In genomic region chr2:236685361-236685760, GRCh38 we compare ENCODE assay signal across 21 cellular contexts.
DNase-seq lines count a peak whose midpoint lies in the region; ATAC-seq and TF ChIP-seq lines count a peak whose summit lies in the region.
"Had no signal": no experiment of that assay in that cellular context is flagged by ENCODE, and none has a peak within 500 bp of the region (broad histone marks: within the 10 kb centered on the region; RNA-seq: fewer than 3 reads in every experiment).

No MANE protein-coding gene starts in this region.

- H3F3A ChIP-seq in neural progenitor cell (ENCODE audit: low read depth) = no peaks in the 10 kb centered on the region

- H3K4me2 ChIP-seq in neural progenitor cell (no peak overlapping the region), trophoblast cell (ENCODE audit: low read length) (no peak overlapping the region)
- H3K4me2 ChIP-seq: A549 had no signal

- H3K4me3 ChIP-seq in neural progenitor cell = no peak overlapping the region
- no peak overlapping the region for H3K4me3 ChIP-seq in trophoblast cell (ENCODE audit: low read depth, low read length)
- H3K4me3 ChIP-seq: A549; BLaER1 treated with 17β-estradiol and CSF1 and Interleukin-3, amounts not matched to agents 10 nM and 100 nM; GM23248 had no signal

- peaks cover 8% of the 10 kb centered on the region for H3K27me3 Mint-ChIP-seq in neural progenitor cell (ENCODE audit: insufficient read depth, low read depth)

- H3K18ac ChIP-seq in trophoblast cell (ENCODE audit: low read length) = no peak overlapping the region

- no peak for TF ChIP-seq CTCF in neural progenitor cell (IDR thresholded peaks at IDR 0.05)

- no peak overlapping the region for H3K4me3 Mint-ChIP-seq in neural progenitor cell
- H3K4me3 Mint-ChIP-seq: CD4-positive, alpha-beta T cell had no signal

- no peaks in the 10 kb centered on the region for H3K9me3 Mint-ChIP-seq in neural progenitor cell
- H3K9me3 Mint-ChIP-seq: CD14-positive monocyte; CD4-positive, alpha-beta T cell had no signal

- H4K20me1 ChIP-seq in neural progenitor cell (ENCODE audit: low read depth) = no peaks in the 10 kb centered on the region
- H4K20me1 ChIP-seq: BLaER1 treated with 17β-estradiol and CSF1 and Interleukin-3, amounts not matched to agents 10 nM and 100 nM had no signal

- peak overlapping the region; percentile 15 for H3K27ac Mint-ChIP-seq in neural progenitor cell
- H3K27ac Mint-ChIP-seq: CD4-positive, alpha-beta T cell had no signal

- H2BK120ac ChIP-seq in trophoblast cell (ENCODE audit: insufficient read depth, low read length, poor library complexity) = peak overlapping the region; percentile 79

- H2AK5ac ChIP-seq in trophoblast cell (ENCODE audit: low read length) = peak overlapping the region; percentile 84

- H3K27ac ChIP-seq in neural progenitor cell (no peak overlapping the region), trophoblast cell (ENCODE audit: low read depth, low read length) (no peak overlapping the region)
- H3K27ac ChIP-seq: A549; BLaER1 treated with 17β-estradiol and CSF1 and Interleukin-3, amounts not matched to agents 10 nM and 100 nM; GM23248 had no signal

- H3K4me1 Mint-ChIP-seq in neural progenitor cell = peaks cover 56% of the 10 kb centered on the region

- H3K4me1 ChIP-seq in neural progenitor cell (peaks cover 25% of the 10 kb centered on the region), trophoblast cell (ENCODE audit: control insufficient read depth in 1 of 2, insufficient read depth in 2 of 2, low read length in 2 of 2) (peaks cover 6 to 10% of the 10 kb centered on the region in 2 experiments)
- H3K4me1 ChIP-seq: BE2C had no signal

- H3K9ac ChIP-seq in neural progenitor cell (no peak overlapping the region), trophoblast cell (ENCODE audit: low read length) (no peak overlapping the region)
- H3K9ac ChIP-seq: BLaER1 treated with 17β-estradiol and CSF1 and Interleukin-3, amounts not matched to agents 10 nM and 100 nM; GM23248 had no signal

- H4K91ac ChIP-seq in trophoblast cell (ENCODE audit: low read depth, low read length) = peak overlapping the region; percentile 51

- peak overlapping the region; percentile 37 for H3K14ac ChIP-seq in trophoblast cell (ENCODE audit: low read length)

- ATAC-seq in Right ventricle myocardium superior (ENCODE audit: poor library complexity) (no peak), GM21576 (IDR thresholded peaks at IDR 0.05; ENCODE audit: unreplicated experiment) (no peak)
- ATAC-seq: A549 had no signal

- H3K27me3 ChIP-seq in neural progenitor cell (no peaks in the 10 kb centered on the region), trophoblast cell (ENCODE audit: insufficient read depth, low read length) (no peaks in the 10 kb centered on the region)
- H3K27me3 ChIP-seq: BLaER1 treated with 17β-estradiol and CSF1 and Interleukin-3, amounts not matched to agents 10 nM and 100 nM had no signal

- H2AFZ ChIP-seq in neural progenitor cell (replicated peaks) = no peak overlapping the region
- no peak overlapping the region for H2AFZ ChIP-seq in trophoblast cell (ENCODE audit: insufficient read depth, low read length, poor library complexity)
- H2AFZ ChIP-seq: GM23248 had no signal

- no peaks in the 10 kb centered on the region for H3K36me3 ChIP-seq in neural progenitor cell
- no peaks in the 10 kb centered on the region for H3K36me3 ChIP-seq in trophoblast cell (ENCODE audit: control insufficient read depth in 1 of 2, insufficient read depth in 2 of 2, low read length in 2 of 2)
- H3K36me3 ChIP-seq: BE2C; BLaER1 treated with 17β-estradiol and CSF1 and Interleukin-3, amounts not matched to agents 10 nM and 100 nM had no signal

- DNase-seq in cardiac septum (ENCODE audit: low spot score) (peak; percentile 39), Right ventricle myocardium superior (no peak), neural progenitor cell (ENCODE audit: low spot score) (no peak), trophoblast cell (no peak), NCI-H82 treated with DMSO at 0.1 percent for 48 hours (lab: John Stamatoyannopoulos, UW; ENCODE audit: unreplicated experiment) (no peak)
- DNase-seq: 8988T; ACHN; AML-193; BE2C; Calu3; CD4-positive, alpha-beta T cell; COR-L47; DMS53; DMS79 treated with DMSO at 0.1 percent for 48 hours; GF-D8; GM23248; HCEC 1CT had no signal

- no peak overlapping the region for H2BK5ac ChIP-seq in trophoblast cell (ENCODE audit: low read depth, low read length, poor library complexity)

- intact Hi-C loops in cardiac septum (cut with DNase I) (loop anchor here (5.0 kb wide), 1 partner anchor 113 kb away; no protein-coding TSS in a partner anchor), Right ventricle myocardium superior (cut with DNase I) (no loop called here)

- no CpG with 5 or more reads among the region's 1 CpG for WGBS in trophoblast cell (ENCODE audit: extremely low coverage, insufficient coverage, insufficient read length)

- no peak overlapping the region for H3K23ac ChIP-seq in trophoblast cell (ENCODE audit: low read length)

- no peaks in the 10 kb centered on the region for H3K36me3 Mint-ChIP-seq in neural progenitor cell
- H3K36me3 Mint-ChIP-seq: CD14-positive monocyte had no signal

- H3K9me3 ChIP-seq in neural progenitor cell (ENCODE audit: low read depth) (no peaks in the 10 kb centered on the region), trophoblast cell (ENCODE audit: insufficient read depth, low read depth, low read length) (peaks cover 1% of the 10 kb centered on the region)
- H3K9me3 ChIP-seq: A549, BE2C had no signal

- H3K79me2 ChIP-seq in neural progenitor cell (ENCODE audit: low read depth) (no peaks in the 10 kb centered on the region), trophoblast cell (ENCODE audit: control insufficient read depth, insufficient read depth, low read length, poor library complexity) (no peaks in the 10 kb centered on the region)

- H4K12ac ChIP-seq in trophoblast cell (ENCODE audit: low read depth, low read length) = no peak overlapping the region

- H3K79me1 ChIP-seq in trophoblast cell (ENCODE audit: low read length) = peaks cover 12% of the 10 kb centered on the region

- H2BK12ac ChIP-seq in trophoblast cell (ENCODE audit: low read length) = peak overlapping the region; percentile 86

- no peak overlapping the region for H4K8ac ChIP-seq in trophoblast cell (ENCODE audit: low read depth, low read length)

- H3K4ac ChIP-seq in trophoblast cell (ENCODE audit: low read depth, low read length) = no peak overlapping the region
